ENCODE assay signal across 17 cellular contexts in genomic region chr7:116399808-116400207, GRCh38.
DNase-seq lines count a peak whose midpoint lies in the region; FAIRE-seq and TF ChIP-seq lines count a peak whose summit lies in the region.
"Had no signal": no experiment of that assay in that cellular context is flagged by ENCODE, and none has a peak within 500 bp of the region (broad histone marks: within the 10 kb centered on the region; RNA-seq: fewer than 3 reads in every experiment).

No MANE protein-coding gene starts in this region.

- POLR2A ChIA-PET in A673 (lab: Charles Lee; ENCODE audit: low non-redundant PET), result no interaction called here

- H3K4me3 ChIP-seq in A673 (ENCODE audit: low read depth, low read length, poor library complexity, severe bottlenecking) (no peak overlapping the region), astrocyte (ENCODE audit: insufficient read depth, low read depth, low read length) (no peak overlapping the region), uterus (no peak overlapping the region), stomach (no peak overlapping the region)

- H3K27ac ChIP-seq in A673 (ENCODE audit: low read depth, low read length, poor library complexity, severe bottlenecking), result peak overlapping the region; percentile 34
- H3K27ac ChIP-seq in astrocyte (ENCODE audit: low read depth, low read length), result peak overlapping the region; percentile 52
- H3K27ac ChIP-seq in uterus, result no peak overlapping the region
- no peak overlapping the region for H3K27ac ChIP-seq in stomach
- H3K27ac ChIP-seq: neutrophil had no signal

- H3K4me3 Mint-ChIP-seq in astrocyte (ENCODE audit: unreplicated experiment), result no peak overlapping the region
- H3K4me3 Mint-ChIP-seq: activated CD4-positive, alpha-beta T cell treated with anti-CD3 and anti-CD28 coated beads, Interleukin-2, amount 10 ng/mL, durations not matched to agents 24 days and 14 days; activated T-helper 17 cell treated with anti-CD3 and anti-CD28 coated beads, Interleukin-2, amount 50 U/mL, for 72 hours; T-helper 1 cell treated with Interleukin-12 subunit alpha and Interleukin-12 subunit beta and Interleukin-4 antibody, amounts not matched to agents 30 μg/mL and 1 μg/mL, for 36 hours had no signal

- H3K4me1 ChIP-seq in A673 (ENCODE audit: insufficient read depth, low read length, poor library complexity, severe bottlenecking) (peaks cover 51% of the 10 kb centered on the region), astrocyte (ENCODE audit: insufficient read depth, low read length) (peaks cover 32% of the 10 kb centered on the region), uterus (peaks cover 0 to 7% of the 10 kb centered on the region in 2 donors), stomach (peaks cover 0 to 15% (median 5%) of the 10 kb centered on the region in 4 donors)

- no peaks in the 10 kb centered on the region for H3K79me2 ChIP-seq in astrocyte (ENCODE audit: insufficient read depth, low read length)

- H3K27me3 ChIP-seq in A673 (replicated peaks; ENCODE audit: insufficient read depth, low read depth, low read length, poor library complexity) (no peaks in the 10 kb centered on the region), astrocyte (ENCODE audit: insufficient read depth, low read length) (no peaks in the 10 kb centered on the region), uterus (no peaks in the 10 kb centered on the region), stomach (no peaks in the 10 kb centered on the region)
- H3K27me3 ChIP-seq: neutrophil had no signal

- no peak overlapping the region for H2AFZ ChIP-seq in astrocyte (ENCODE audit: low read depth, low read length)

- CTCF ChIA-PET in A673 (lab: Charles Lee), result no interaction called here

- H3K4me2 ChIP-seq in astrocyte (ENCODE audit: low read length), result peak overlapping the region; percentile 26

- TF ChIP-seq CTCF in A673 (conservative IDR thresholded peaks at IDR 0.05; ENCODE audit: low read depth, low read length) (no peak), astrocyte (IDR thresholded peaks at IDR 0.05; ENCODE audit: insufficient read depth, low read depth, low read length) (no peak), uterus (IDR thresholded peaks at IDR 0.05) (no peak), stomach (IDR thresholded peaks at IDR 0.05) (no peak)

- intact Hi-C loops in A673 (cut with micrococcal nuclease; ENCODE audit: unreplicated experiment) (no loop called here), uterus (cut with DNase I; ENCODE audit: low total_unique reads) (no loop called here), stomach (cut with DNase I; ENCODE audit: low total_unique reads) (no loop called here)

- TF ChIP-seq EP300 in stomach (IDR thresholded peaks at IDR 0.05), result no peak

- TF ChIP-seq POLR2A in uterus (IDR thresholded peaks at IDR 0.05) (no peak), stomach (IDR thresholded peaks at IDR 0.05) (no peak)

- BruUV-seq in A673 (replicated peaks; lab: Mats Ljungman, UMichigan), result no TSS peak

- peaks cover 33% of the 10 kb centered on the region for H3K4me1 Mint-ChIP-seq in astrocyte (ENCODE audit: low read depth, unreplicated experiment)
- H3K4me1 Mint-ChIP-seq: activated CD4-positive, alpha-beta T cell treated with anti-CD3 and anti-CD28 coated beads, Interleukin-2, amount 10 ng/mL, durations not matched to agents 24 days and 14 days; activated T-helper 17 cell treated with anti-CD3 and anti-CD28 coated beads, Interleukin-2, amount 50 U/mL, for 72 hours had no signal

- H3K36me3 ChIP-seq in A673 (ENCODE audit: insufficient read depth, low read length, poor library complexity, severe bottlenecking) (no peaks in the 10 kb centered on the region), astrocyte (ENCODE audit: insufficient read depth, low read length) (no peaks in the 10 kb centered on the region), uterus (no peaks in the 10 kb centered on the region), stomach (no peaks in the 10 kb centered on the region)
- H3K36me3 ChIP-seq: neutrophil had no signal

- H3K27me3 Mint-ChIP-seq in astrocyte (ENCODE audit: low read depth, unreplicated experiment), result no peaks in the 10 kb centered on the region

- H3K27ac Mint-ChIP-seq in astrocyte (ENCODE audit: unreplicated experiment), result peak overlapping the region; percentile 59
- H3K27ac Mint-ChIP-seq: activated CD4-positive, alpha-beta T cell treated with anti-CD3 and anti-CD28 coated beads, Interleukin-2, amount 10 ng/mL, durations not matched to agents 24 days and 14 days; activated T-helper 17 cell treated with anti-CD3 and anti-CD28 coated beads, Interleukin-2, amount 50 U/mL, for 72 hours; T-helper 1 cell treated with Interleukin-12 subunit alpha and Interleukin-12 subunit beta and Interleukin-4 antibody, amounts not matched to agents 30 μg/mL and 1 μg/mL, for 36 hours had no signal

- peaks cover 6% of the 10 kb centered on the region for H3K9me3 ChIP-seq in A673 (ENCODE audit: low read depth, low read length, poor library complexity, severe bottlenecking)
- H3K9me3 ChIP-seq in astrocyte (ENCODE audit: insufficient read depth, low read depth, low read length), result no peaks in the 10 kb centered on the region
- no peaks in the 10 kb centered on the region for H3K9me3 ChIP-seq in uterus
- H3K9me3 ChIP-seq in stomach, result no peaks in the 10 kb centered on the region
- H3K9me3 ChIP-seq: neutrophil had no signal

- no peaks in the 10 kb centered on the region for H4K20me1 ChIP-seq in astrocyte (ENCODE audit: insufficient read depth, low read length)

- FAIRE-seq in astrocyte (lab: Jason Lieb, UNC), result peak; percentile 86
- FAIRE-seq: frontal cortex had no signal

- no peaks in the 10 kb centered on the region for H3K36me3 Mint-ChIP-seq in astrocyte (ENCODE audit: low read depth, unreplicated experiment)

- DNase-seq in A673 (ENCODE audit: low spot score), result peak; percentile 43
- DNase-seq in HS-27A (ENCODE audit: low read depth), result peak; percentile 65
- DNase-seq in astrocyte (ENCODE audit: low read depth), result peak; percentile 89
- peak; percentile 57 for DNase-seq in islet precursor cell
- no peak for DNase-seq in uterus
- no peak for DNase-seq in NCI-H2107 (lab: John Stamatoyannopoulos, UW)
- no peak for DNase-seq in stomach
- no peak for DNase-seq in activated CD4-positive, CD25-positive, alpha-beta regulatory T cell treated with anti-CD3 and anti-CD28 coated beads, Interleukin-2, amount 50 U/mL, for 72 hours
- DNase-seq: activated CD4-positive, alpha-beta T cell treated with anti-CD3 and anti-CD28 coated beads, Interleukin-2, amount 10 ng/mL, durations not matched to agents 24 days and 14 days; cerebellar nuclear complex; DMS153; left cardiac atrium; NK-92 treated with Interleukin-12 subunit alpha and Interleukin-12 subunit beta, amount 100 ng/mL, for 24 hours had no signal

- H3K9me3 Mint-ChIP-seq in astrocyte (ENCODE audit: unreplicated experiment), result peaks cover 8% of the 10 kb centered on the region
- H3K9me3 Mint-ChIP-seq: activated CD4-positive, alpha-beta T cell treated with anti-CD3 and anti-CD28 coated beads, Interleukin-2, amount 10 ng/mL, durations not matched to agents 24 days and 14 days; activated T-helper 17 cell treated with anti-CD3 and anti-CD28 coated beads, Interleukin-2, amount 50 U/mL, for 72 hours; T-helper 1 cell treated with Interleukin-12 subunit alpha and Interleukin-12 subunit beta and Interleukin-4 antibody, amounts not matched to agents 30 μg/mL and 1 μg/mL, for 36 hours had no signal

- no peak overlapping the region for H3K9ac ChIP-seq in astrocyte (ENCODE audit: low read length)

Comparison
In these comparisons a context has a peak if more than half of its experiments do, and no peak if none do; other contexts are left out.
1. DNase-seq: peak in A673 (single experiment), HS-27A (single experiment), astrocyte (single experiment) and islet precursor cell (single experiment); none in uterus (0 of 2), NCI-H2107 (single experiment), stomach (single experiment) and activated CD4-positive, CD25-positive, alpha-beta regulatory T cell treated with anti-CD3 and anti-CD28 coated beads, Interleukin-2, amount 50 U/mL, for 72 hours (single experiment).
2. H3K27ac ChIP-seq: peak in A673 (single experiment) and astrocyte (single experiment); none in uterus (0 of 2) and stomach (0 of 5).